In the genomic region with DNA sequence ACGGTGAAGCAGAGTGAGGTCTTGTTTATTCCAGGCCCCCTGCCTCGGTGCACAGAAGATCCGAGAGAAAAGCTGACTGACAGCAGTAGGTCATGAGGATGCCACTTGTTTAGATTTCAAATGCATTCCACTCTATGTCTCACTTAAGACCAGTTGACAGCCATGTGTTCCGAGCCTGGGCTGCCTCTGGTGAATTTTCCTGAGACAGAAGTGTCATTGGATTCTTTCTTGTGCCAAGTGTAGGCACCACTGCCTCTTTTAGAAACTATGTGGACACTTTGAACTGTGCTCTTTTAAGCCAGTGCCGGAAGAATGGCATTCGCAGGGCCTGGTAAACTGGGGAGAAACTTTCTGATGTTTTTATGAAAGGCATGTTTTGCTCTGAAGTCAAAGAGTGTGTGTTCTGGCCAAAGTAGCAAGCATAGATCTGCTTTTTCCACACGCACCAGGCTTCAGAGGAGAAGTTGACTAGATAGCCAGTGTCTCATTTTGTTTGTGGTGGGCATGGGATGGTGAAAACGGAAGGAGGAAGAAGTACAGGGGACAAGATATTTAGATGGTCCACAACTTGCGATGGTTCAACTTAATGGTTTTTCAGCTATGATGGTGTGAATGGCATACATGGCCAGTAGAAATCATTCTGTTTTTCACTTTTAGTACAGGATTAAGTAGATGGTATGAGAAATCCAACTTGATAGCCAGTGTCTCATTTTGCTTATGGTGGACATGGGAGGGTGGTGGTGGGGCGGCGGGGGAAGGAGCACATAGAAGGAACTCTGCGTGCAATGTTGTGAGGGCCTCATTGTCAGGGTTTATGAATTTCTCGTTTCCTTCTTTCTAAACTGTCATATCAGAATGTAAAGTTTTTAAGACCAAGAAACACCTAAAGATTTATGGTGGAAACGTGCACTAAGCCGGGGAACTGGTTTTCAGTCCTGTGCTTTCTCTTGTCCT, we compare ENCODE assay signal across 8 cellular contexts. TPM values are rescaled to one million over a fixed set of nuclear protein-coding genes. Genes with fewer than 3 reads are reported as not detected.
A peak's percentile ranks its signal among the peaks of the same experiment; 100 is the strongest.
DNase-seq lines count a peak whose midpoint lies in the region; ATAC-seq, FAIRE-seq and TF ChIP-seq lines count a peak whose summit lies in the region.

No MANE protein-coding gene starts in this region.

- H3K27me3 ChIP-seq in ascending aorta: no peaks in the 10 kb centered on the region

- DNase-seq in ascending aorta (ENCODE audit: low spot score in 2 of 2): no peak
- peak; percentile 5 for DNase-seq in posterior vena cava (ENCODE audit: low spot score)
- DNase-seq in DMS53 treated with DMSO at 0.1 percent for 48 hours (lab: John Stamatoyannopoulos, UW; ENCODE audit: unreplicated experiment): no peak
- no peak for DNase-seq in frontal cortex (ENCODE audit: low spot score in 2 of 2)
- no peak for DNase-seq in activated CD4-positive, CD25-positive, alpha-beta regulatory T cell treated with anti-CD3 and anti-CD28 coated beads, Interleukin-2, amount 50 U/mL, for 72 hours
- no peak for DNase-seq in A172 (ENCODE audit: low spot score)

- peak overlapping the region; percentile 54 to 77 for H3K27ac ChIP-seq in ascending aorta

- ATAC-seq in GM19025 (IDR thresholded peaks at IDR 0.05; ENCODE audit: low read depth, unreplicated experiment): peak; percentile 7
- ATAC-seq in HG03039 (IDR thresholded peaks at IDR 0.05; ENCODE audit: unreplicated experiment): peak; percentile 16

- peaks cover 35 to 76% of the 10 kb centered on the region in 2 donors for H3K4me1 ChIP-seq in ascending aorta

- intact Hi-C loops in ascending aorta (cut with DNase I) (no loop called here), posterior vena cava (cut with DNase I) (no loop called here)

- H3K4me3 ChIP-seq in ascending aorta: no peak overlapping the region

- TF ChIP-seq CTCF in ascending aorta (IDR thresholded peaks at IDR 0.05): no peak

- no peaks in the 10 kb centered on the region for H3K9me3 ChIP-seq in ascending aorta

- H3K36me3 ChIP-seq in ascending aorta: peaks cover 16 to 18% of the 10 kb centered on the region in 2 donors

- no peak for FAIRE-seq in frontal cortex (lab: Jason Lieb, UNC)

RNA-seq across cellular contexts. Expression of a gene that starts 41.5 kb away (rescaled TPM):
- total RNA-seq in ascending aorta: 116 TPM
- 1 to 10 TPM in 1 of 2 donors, not detected in 1; 1.6 TPM for total RNA-seq in posterior vena cava
- total RNA-seq in frontal cortex: not detected
- not detected in 2 replicates for total RNA-seq in A172 (2014; rRNA removed; shearing (Covaris generic))

RNA-seq across cellular contexts. Expression of a gene that starts 52.0 kb away (rescaled TPM):
- total RNA-seq in ascending aorta (107 TPM), posterior vena cava (10 to 100 TPM; 61.4 to 62.7 TPM), frontal cortex (15.5 TPM)
- 19.1 and 26.4 TPM in 2 replicates for total RNA-seq in A172 (2014; rRNA removed; shearing (Covaris generic))

RNA-seq across cellular contexts. Expression of a gene that starts 58.3 kb away (rescaled TPM):
- 57.2 TPM for total RNA-seq in ascending aorta
- 10 to 100 TPM; 17.1 to 20.0 TPM for total RNA-seq in posterior vena cava
- 31.0 TPM for total RNA-seq in frontal cortex
- total RNA-seq in A172 (2014; rRNA removed; shearing (Covaris generic)): 18.9 and 21.9 TPM in 2 replicates

Comparison
In these comparisons a context has a peak if more than half of its experiments do, and no peak if none do; other contexts are left out.
1. RNA of a gene that starts 41.5 kb away (total RNA-seq): 116 TPM in ascending aorta (single experiment); 1.6 TPM in posterior vena cava, not detected in frontal cortex (single experiment) and not detected in A172; every median in the first group is over 10 times any median in the second.